9 cellular contexts compared by ENCODE assay signal in the genomic region with DNA sequence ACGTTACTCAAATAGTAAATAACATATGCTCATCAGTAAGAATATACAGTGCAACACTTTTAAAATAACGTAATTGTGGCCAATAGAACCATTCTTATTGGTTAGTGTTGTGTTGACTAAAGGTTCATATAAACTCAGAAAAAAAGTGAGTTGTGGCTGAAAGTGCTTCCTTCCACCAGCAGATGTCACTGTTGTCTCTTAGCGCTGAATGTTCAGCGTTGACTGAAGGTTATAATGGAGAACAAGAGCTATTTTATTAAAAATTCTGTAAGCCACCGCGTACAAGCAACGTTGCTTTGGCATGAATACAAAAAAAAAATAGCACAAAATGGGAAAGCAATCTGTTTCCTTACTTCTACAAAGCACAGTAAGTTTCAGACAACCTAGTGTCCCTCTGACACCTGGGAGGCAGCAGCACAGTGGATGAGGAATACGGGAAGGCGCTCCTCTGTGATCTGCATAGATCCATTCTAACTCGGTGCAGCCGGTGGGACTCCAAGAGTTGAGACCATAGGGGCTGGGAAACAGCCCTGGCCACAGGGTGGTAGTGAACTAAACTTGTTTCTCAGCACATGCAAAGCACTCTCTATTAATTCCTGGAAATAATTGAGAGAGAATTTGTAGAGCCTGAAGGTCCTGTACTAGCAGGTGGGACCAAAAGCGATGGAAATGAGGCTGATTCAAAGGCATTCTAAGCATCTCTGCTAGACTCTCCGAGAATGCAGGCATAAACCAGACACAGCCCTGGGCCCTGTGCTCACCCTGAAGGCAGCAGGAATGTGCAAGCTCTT. TPM values are rescaled to one million over a fixed set of nuclear protein-coding genes. Genes with fewer than 3 reads are reported as not detected.
DNase-seq lines count a peak whose midpoint lies in the region; TF ChIP-seq lines count a peak whose summit lies in the region.
"Had no signal": no experiment of that assay in that cellular context is flagged by ENCODE, and none has a peak within 500 bp of the region (broad histone marks: within the 10 kb centered on the region; RNA-seq: fewer than 3 reads in every experiment).

No MANE protein-coding gene starts in this region.

- H3K9ac ChIP-seq in endocrine pancreas (ENCODE audit: control insufficient read depth, insufficient read depth, low read length) (no peak overlapping the region), mesendoderm (ENCODE audit: low read length) (no peak overlapping the region)

- peak overlapping the region; percentile 4 for H3K4me3 ChIP-seq in cardiac muscle cell
- H3K4me3 ChIP-seq in H7 (ENCODE audit: insufficient read depth, low read depth, low read length): no peak overlapping the region
- no peak overlapping the region for H3K4me3 ChIP-seq in LNCaP clone FGC (ENCODE audit: low read depth, low read length)
- H3K4me3 ChIP-seq in endocrine pancreas (ENCODE audit: control insufficient read depth, insufficient read depth, low read length): peak overlapping the region; percentile 38
- no peak overlapping the region for H3K4me3 ChIP-seq in mesendoderm (ENCODE audit: low read length)
- no peak overlapping the region for H3K4me3 ChIP-seq in vagina

- H3K79me1 ChIP-seq in mesendoderm (ENCODE audit: low read length): no peaks in the 10 kb centered on the region

- no peak overlapping the region for H3K27ac ChIP-seq in cardiac muscle cell
- H3K27ac ChIP-seq in mesendoderm (ENCODE audit: low read depth, low read length): no peak overlapping the region
- no peak overlapping the region for H3K27ac ChIP-seq in vagina

- DNase-seq in cardiac muscle cell (ENCODE audit: low read depth in 1 of 2, low spot score in 1 of 2) (peak; percentile 68 to 75), cardiac septum (ENCODE audit: low spot score) (no peak), H7 (peak; percentile 42), LNCaP clone FGC (ENCODE audit: low read depth) (no peak), SKM-1 treated with dmso at 0.1 percent for 144 hours (lab: John Stamatoyannopoulos, UW; ENCODE audit: unreplicated experiment) (peak; percentile 33), mesendoderm (peak; percentile 91), vagina (ENCODE audit: extremely low spot score in 2 of 2) (no peak)

- intact Hi-C loops in cardiac septum (cut with DNase I): loop anchor here (5.0 kb wide), 1 partner anchor 784 kb away; no protein-coding TSS in a partner anchor
- intact Hi-C loops in vagina (cut with DNase I): no loop called here

- H3K56ac ChIP-seq in mesendoderm (ENCODE audit: low read length): peak overlapping the region; percentile 36

- H2BK5ac ChIP-seq in mesendoderm (ENCODE audit: low read length): no peak overlapping the region

- H3K4me1 ChIP-seq in cardiac muscle cell (ENCODE audit: low read depth): no peaks in the 10 kb centered on the region
- H3K4me1 ChIP-seq in endocrine pancreas (ENCODE audit: control insufficient read depth, insufficient read depth, low read length): peaks cover 13% of the 10 kb centered on the region
- H3K4me1 ChIP-seq in mesendoderm (ENCODE audit: control insufficient read depth, low read depth, low read length): peaks cover 10% of the 10 kb centered on the region
- no peaks in the 10 kb centered on the region for H3K4me1 ChIP-seq in vagina

- no peak overlapping the region for H3K18ac ChIP-seq in mesendoderm (ENCODE audit: low read length)

- TF ChIP-seq CTCF in cardiac muscle cell (IDR thresholded peaks at IDR 0.05; ENCODE audit: low read depth, low read length): peak; percentile 92
- peak; percentile 73 for TF ChIP-seq CTCF in LNCaP clone FGC (IDR thresholded peaks at IDR 0.05; ENCODE audit: control insufficient read depth, extremely low read depth, insufficient read depth)
- peak; percentile 59 to 96 (median 81) for TF ChIP-seq CTCF in vagina (IDR thresholded peaks at IDR 0.05)

- H3K27me3 ChIP-seq in cardiac muscle cell (no peaks in the 10 kb centered on the region), H7 (ENCODE audit: control insufficient read depth, insufficient read depth, low read length) (no peaks in the 10 kb centered on the region; the same call in 1 of the 2 replicates), endocrine pancreas (ENCODE audit: control insufficient read depth, insufficient read depth, low read length) (no peaks in the 10 kb centered on the region), mesendoderm (ENCODE audit: insufficient read depth, low read length, poor library complexity) (no peaks in the 10 kb centered on the region), vagina (no peaks in the 10 kb centered on the region)

- H3K79me2 ChIP-seq in mesendoderm (ENCODE audit: control insufficient read depth, insufficient read depth, low read length): no peaks in the 10 kb centered on the region

- H3K9me3 ChIP-seq in cardiac muscle cell (ENCODE audit: low read depth) (no peaks in the 10 kb centered on the region), endocrine pancreas (ENCODE audit: control insufficient read depth, low read length) (no peaks in the 10 kb centered on the region), vagina (no peaks in the 10 kb centered on the region)

- H3K4ac ChIP-seq in mesendoderm (ENCODE audit: low read depth, low read length): no peak overlapping the region

- no peak overlapping the region for H4K5ac ChIP-seq in mesendoderm (ENCODE audit: low read length)

- H3K4me2 ChIP-seq in mesendoderm (ENCODE audit: low read length): no peak overlapping the region

- no peak overlapping the region for H2AK5ac ChIP-seq in mesendoderm (ENCODE audit: low read length)

- H2BK15ac ChIP-seq in mesendoderm (replicated peaks; ENCODE audit: low read depth): no peak overlapping the region

- no peak for TF ChIP-seq POLR2A in vagina (IDR thresholded peaks at IDR 0.05)

- H3K23ac ChIP-seq in mesendoderm (ENCODE audit: low read length): no peak overlapping the region

- no peak overlapping the region for H4K8ac ChIP-seq in mesendoderm (ENCODE audit: low read depth, low read length)

- no peak overlapping the region for H2BK120ac ChIP-seq in mesendoderm (ENCODE audit: low read depth, low read length)

- WGBS in mesendoderm (ENCODE audit: extremely low coverage, insufficient coverage, low lambda C conversion rate): no CpG with 5 or more reads among the region's 13 CpGs

- H3K36me3 ChIP-seq in cardiac muscle cell (no peaks in the 10 kb centered on the region), H7 (replicated peaks; ENCODE audit: control insufficient read depth, insufficient read depth, low read length) (no peaks in the 10 kb centered on the region), endocrine pancreas (ENCODE audit: control insufficient read depth, insufficient read depth, low read length) (no peaks in the 10 kb centered on the region), mesendoderm (ENCODE audit: control insufficient read depth, insufficient read depth, low read length) (no peaks in the 10 kb centered on the region), vagina (no peaks in the 10 kb centered on the region)

RNA-seq across cellular contexts. Expression of a gene that starts 23.9 kb away (rescaled TPM):
- total RNA-seq in cardiac muscle cell: not detected in 2 replicates
- polyA plus RNA-seq in cardiac muscle cell: not detected in 2 replicates
- not detected for total RNA-seq in cardiac septum
- total RNA-seq in H7 (2014; rRNA removed; shearing (Covaris generic)): 0.24 and 0.37 TPM in 2 replicates
- polyA plus RNA-seq in mesendoderm (2013, experiment 1 of 2): 0.11 TPM
- polyA plus RNA-seq in mesendoderm (2013, experiment 2 of 2): 0.22 TPM
- total RNA-seq in vagina: 0.74 TPM
- polyA plus RNA-seq: IgD-negative memory B cell had no signal

Comparison
In these comparisons a context has a peak if more than half of its experiments do, and no peak if none do; other contexts are left out.
1. DNase-seq: peak in cardiac muscle cell (2 of 2), H7 (single experiment), SKM-1 treated with dmso at 0.1 percent for 144 hours (single experiment) and mesendoderm (single experiment); none in cardiac septum (single experiment), LNCaP clone FGC (single experiment) and vagina (0 of 2).
2. H3K4me3 ChIP-seq: peak in cardiac muscle cell (single experiment) and endocrine pancreas (single experiment); none in H7 (single experiment), LNCaP clone FGC (single experiment), mesendoderm (single experiment) and vagina (0 of 2).
3. Peak in every context shown above with its lines, with median percentiles within 50 percentile points of each other: CTCF ChIP-seq.